Comparison of ENCODE assay signal across 11 cellular contexts in genomic region chr10:128854965-128855364, GRCh38.
DNase-seq lines count a peak whose midpoint lies in the region; ATAC-seq and TF ChIP-seq lines count a peak whose summit lies in the region.
"Had no signal": no experiment of that assay in that cellular context is flagged by ENCODE, and none has a peak within 500 bp of the region (broad histone marks: within the 10 kb centered on the region; RNA-seq: fewer than 3 reads in every experiment).

No MANE protein-coding gene starts in this region.

- no peak for TF ChIP-seq CTCF in hepatocyte (IDR thresholded peaks at IDR 0.05; ENCODE audit: poor library complexity)

- H3K9me3 ChIP-seq in adipocyte (ENCODE audit: control insufficient read depth, low read length): no peaks in the 10 kb centered on the region
- H3K9me3 ChIP-seq in hepatocyte (ENCODE audit: low read depth): no peaks in the 10 kb centered on the region

- peak overlapping the region; percentile 91 for H3K27ac ChIP-seq in hepatocyte
- H3K27ac ChIP-seq: C4-2B had no signal

- no peaks in the 10 kb centered on the region for H3K79me2 ChIP-seq in hepatocyte

- peak overlapping the region; percentile 56 for H3K9ac ChIP-seq in adipocyte (ENCODE audit: low read length)

- H3K4me2 ChIP-seq in hepatocyte: peak overlapping the region; percentile 55

- H4K20me1 ChIP-seq in hepatocyte (ENCODE audit: insufficient read depth, poor library complexity, severe bottlenecking): no peaks in the 10 kb centered on the region

- H3K27me3 ChIP-seq in adipocyte (replicated peaks; ENCODE audit: control insufficient read depth, insufficient read depth, low read length) (peaks cover 8% of the 10 kb centered on the region), hepatocyte (no peaks in the 10 kb centered on the region)

- DNase-seq in C1 segment of cervical spinal cord (lab: John Stamatoyannopoulos, UW) (peak in 12 of 14 donors; percentile 4 to 87 (median 63)), adipocyte (ENCODE audit: low read depth) (no peak), hepatocyte (ENCODE audit: low spot score) (peak; percentile 86), posterior vena cava (ENCODE audit: low spot score) (peak; percentile 92), RPMI8226 (no peak), NCI-H510A (lab: John Stamatoyannopoulos, UW) (no peak)
- DNase-seq in natural killer cell treated with Interleukin-12 subunit alpha and Interleukin-12 subunit beta and Interleukin-15 and Interleukin-18, amount 100 ng/mL, for 72 hours (ENCODE audit: low spot score): no peak
- DNase-seq in stimulated activated CD4-positive, alpha-beta T cell treated with anti-CD3 and anti-CD28 coated beads, Interleukin-15, amount 100 ng/mL, for 24 hours: no peak
- DNase-seq: SHP77 had no signal

- peak overlapping the region; percentile 15 for H2AFZ ChIP-seq in hepatocyte

- H3K27ac Mint-ChIP-seq in natural killer cell treated with Interleukin-12 subunit alpha and Interleukin-12 subunit beta and Interleukin-15 and Interleukin-18, amount 100 ng/mL, for 72 hours: no peak overlapping the region
- H3K27ac Mint-ChIP-seq: stimulated activated naive CD8-positive, alpha-beta T cell treated with anti-CD3 and anti-CD28 coated beads, Interleukin-15, Interleukin-2, amounts not matched to agents 100 ng/mL and 50 ng/mL, for 24 hours had no signal

- ATAC-seq in natural killer cell treated with Interleukin-12 subunit alpha and Interleukin-12 subunit beta and Interleukin-15 and Interleukin-18, amount 100 ng/mL, for 72 hours: no peak

- H3K4me3 Mint-ChIP-seq in natural killer cell treated with Interleukin-12 subunit alpha and Interleukin-12 subunit beta and Interleukin-15 and Interleukin-18, amount 100 ng/mL, for 72 hours: no peak overlapping the region
- H3K4me3 Mint-ChIP-seq: stimulated activated naive CD8-positive, alpha-beta T cell treated with anti-CD3 and anti-CD28 coated beads, Interleukin-15, Interleukin-2, amounts not matched to agents 100 ng/mL and 50 ng/mL, for 24 hours had no signal

- H3K27me3 Mint-ChIP-seq in natural killer cell treated with Interleukin-12 subunit alpha and Interleukin-12 subunit beta and Interleukin-15 and Interleukin-18, amount 100 ng/mL, for 72 hours: peaks cover 0 to 16% of the 10 kb centered on the region in 2 donors

- no peaks in the 10 kb centered on the region for H3K9me2 ChIP-seq in hepatocyte (replicated peaks; ENCODE audit: insufficient read depth)

- no peaks in the 10 kb centered on the region for H3K36me3 Mint-ChIP-seq in natural killer cell treated with Interleukin-12 subunit alpha and Interleukin-12 subunit beta and Interleukin-15 and Interleukin-18, amount 100 ng/mL, for 72 hours

- H3K36me3 ChIP-seq in adipocyte (ENCODE audit: control insufficient read depth, insufficient read depth, low read length, severe bottlenecking) (no peaks in the 10 kb centered on the region), hepatocyte (replicated peaks; ENCODE audit: insufficient read depth, low read depth) (no peaks in the 10 kb centered on the region)

- intact Hi-C loops in posterior vena cava (cut with DNase I): no loop called here

- H3K4me1 Mint-ChIP-seq in natural killer cell treated with Interleukin-12 subunit alpha and Interleukin-12 subunit beta and Interleukin-15 and Interleukin-18, amount 100 ng/mL, for 72 hours (ENCODE audit: low read depth in 2 of 2): no peaks in the 10 kb centered on the region

- WGBS in hepatocyte (ENCODE audit: low lambda C conversion rate, missing lambda C conversion rate): 5% methylated on average over 5 of the region's 5 CpGs

- H3K4me3 ChIP-seq in adipocyte (ENCODE audit: low read length) (peak overlapping the region; percentile 45), hepatocyte (no peak overlapping the region)

- H3K4me1 ChIP-seq in adipocyte (ENCODE audit: control insufficient read depth, insufficient read depth, low read length) (peaks cover 20% of the 10 kb centered on the region), hepatocyte (ENCODE audit: insufficient read depth) (peaks cover 29% of the 10 kb centered on the region)

- no peaks in the 10 kb centered on the region for H3K9me3 Mint-ChIP-seq in natural killer cell treated with Interleukin-12 subunit alpha and Interleukin-12 subunit beta and Interleukin-15 and Interleukin-18, amount 100 ng/mL, for 72 hours
- H3K9me3 Mint-ChIP-seq: stimulated activated naive CD8-positive, alpha-beta T cell treated with anti-CD3 and anti-CD28 coated beads, Interleukin-15, Interleukin-2, amounts not matched to agents 100 ng/mL and 50 ng/mL, for 24 hours had no signal

Comparison
In these comparisons a context has a peak if more than half of its experiments do, and no peak if none do; other contexts are left out.
1. DNase-seq: peak in C1 segment of cervical spinal cord (12 of 14), hepatocyte (single experiment) and posterior vena cava (single experiment); none in adipocyte (single experiment), natural killer cell treated with Interleukin-12 subunit alpha and Interleukin-12 subunit beta and Interleukin-15 and Interleukin-18, amount 100 ng/mL, for 72 hours (single experiment), RPMI8226 (single experiment), stimulated activated CD4-positive, alpha-beta T cell treated with anti-CD3 and anti-CD28 coated beads, Interleukin-15, amount 100 ng/mL, for 24 hours (single experiment) and NCI-H510A (single experiment).